Comparison of ENCODE assay signal across 9 cellular contexts in the genomic region with DNA sequence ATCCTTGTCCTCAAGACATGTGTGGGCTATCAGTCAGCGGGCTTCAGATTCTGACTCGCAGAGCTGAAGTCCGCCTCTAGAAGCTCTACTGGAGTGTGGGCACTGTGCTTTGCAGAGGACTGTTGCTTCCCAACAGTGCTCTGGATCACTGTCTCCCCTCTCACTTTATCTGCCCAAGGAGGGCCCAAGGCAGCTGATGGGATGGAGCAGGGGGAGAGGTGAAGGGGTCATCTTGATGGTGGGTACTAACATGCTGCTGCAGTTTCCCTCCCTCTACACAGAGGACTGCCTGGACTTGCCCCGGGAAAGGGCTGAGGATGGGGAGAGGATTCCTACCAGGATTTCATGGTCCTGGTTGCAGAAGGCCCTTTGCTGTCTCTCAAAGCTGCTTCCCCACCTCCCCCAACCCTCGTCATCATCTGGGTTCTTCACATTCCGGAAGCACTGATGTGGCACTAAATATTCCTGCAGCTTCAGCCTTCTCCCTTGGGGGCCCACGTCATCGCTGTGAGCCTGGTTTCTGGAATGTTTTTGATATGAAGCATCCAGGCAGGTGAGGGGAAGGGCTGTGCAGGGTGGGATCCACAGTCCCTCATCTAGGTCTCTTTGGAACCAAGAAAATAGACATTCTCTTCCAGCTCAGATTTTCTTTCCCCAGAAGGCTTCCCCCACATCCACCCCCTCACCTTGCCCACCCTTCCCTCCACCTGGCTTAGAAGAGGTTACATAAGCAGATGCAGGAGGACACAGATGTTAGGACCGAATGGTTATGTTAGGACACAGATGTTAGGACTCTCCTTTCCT. TPM values are rescaled to one million over a fixed set of nuclear protein-coding genes. Genes with fewer than 3 reads are reported as not detected.
DNase-seq lines count a peak whose midpoint lies in the region; ATAC-seq and TF ChIP-seq lines count a peak whose summit lies in the region.
"Had no signal": no experiment of that assay in that cellular context is flagged by ENCODE, and none has a peak within 500 bp of the region (broad histone marks: within the 10 kb centered on the region; RNA-seq: fewer than 3 reads in every experiment).

No MANE protein-coding gene starts in this region.

- WGBS in SK-N-SH (ENCODE audit: low lambda C conversion rate) = 26% methylated on average over 9 of the region's 9 CpGs

- POLR2A ChIA-PET in SK-N-SH (lab: Yijun Ruan, JAX) = no interaction called here

- H3K36me3 ChIP-seq in SK-N-SH (replicated peaks in 1 of 2; ENCODE audit: control insufficient read depth in 1 of 2, insufficient read depth in 2 of 2, low read length in 1 of 2) = peaks cover 6% of the 10 kb centered on the region in 2 experiments

- H3K27me3 Mint-ChIP-seq in glutamatergic neuron (ENCODE audit: unreplicated experiment) (peaks cover 8% of the 10 kb centered on the region), CD14-positive monocyte (ENCODE audit: low read depth in 3 of 3) (peaks cover 3 to 5% (median 5%) of the 10 kb centered on the region in 3 donors)

- peaks cover 2% of the 10 kb centered on the region for H3K9me3 Mint-ChIP-seq in glutamatergic neuron (ENCODE audit: unreplicated experiment)
- no peaks in the 10 kb centered on the region for H3K9me3 Mint-ChIP-seq in CD14-positive monocyte
- H3K9me3 Mint-ChIP-seq: T-helper 2 cell treated with Interferon-gamma antibody and Interleukin-4, amounts not matched to agents 5 μg/mL and 100 μg/mL, for 36 hours had no signal

- no peak overlapping the region for H3K27ac Mint-ChIP-seq in glutamatergic neuron (ENCODE audit: unreplicated experiment)
- H3K27ac Mint-ChIP-seq in CD14-positive monocyte = peak overlapping the region in 1 of 7 donors; percentile 10
- H3K27ac Mint-ChIP-seq: T-helper 2 cell treated with Interferon-gamma antibody and Interleukin-4, amounts not matched to agents 5 μg/mL and 100 μg/mL, for 36 hours had no signal

- TF ChIP-seq EP300 in SK-N-SH (IDR thresholded peaks at IDR 0.05; ENCODE audit: borderline replicate concordance in 1 of 2, low read depth in 1 of 2, low read length in 1 of 2) = peak in 1 of 2 experiments; percentile 96; a peak in 2 of 4 replicates

- H3K4me1 Mint-ChIP-seq in glutamatergic neuron (ENCODE audit: low read depth, unreplicated experiment) (peaks cover 42% of the 10 kb centered on the region), CD14-positive monocyte (peaks cover 34% of the 10 kb centered on the region)

- TF ChIP-seq RAD21 in SK-N-SH (IDR thresholded peaks at IDR 0.05; ENCODE audit: low read length) = no peak

- H3K4me2 ChIP-seq in SK-N-SH = peak overlapping the region; percentile 57

- H3K4me3 Mint-ChIP-seq in glutamatergic neuron (ENCODE audit: unreplicated experiment) (no peak overlapping the region), CD14-positive monocyte (no peak overlapping the region)
- H3K4me3 Mint-ChIP-seq: T-helper 2 cell treated with Interferon-gamma antibody and Interleukin-4, amounts not matched to agents 5 μg/mL and 100 μg/mL, for 36 hours had no signal

- CTCF ChIA-PET in SK-N-SH (lab: Yijun Ruan, JAX) = interaction anchor here (1.3 to 46.8 kb wide), 4 partner anchors 26 to 56 kb away, joined by 4 to 1368 read pairs (median 5); no protein-coding TSS in a partner anchor

- H4K20me1 ChIP-seq in SK-N-SH (ENCODE audit: insufficient read depth) = no peaks in the 10 kb centered on the region

- no peaks in the 10 kb centered on the region for H3K27me3 ChIP-seq in SK-N-SH (ENCODE audit: insufficient read depth)

- H3K9me3 ChIP-seq in SK-N-SH = no peaks in the 10 kb centered on the region

- H3F3A ChIP-seq in SK-N-SH (replicated peaks; ENCODE audit: insufficient read depth) = peaks cover 55% of the 10 kb centered on the region

- H2AFZ ChIP-seq in SK-N-SH (ENCODE audit: low read depth) = no peak overlapping the region; the same call in 1 of the 2 replicates

- peaks cover 9% of the 10 kb centered on the region; the same call in 1 of the 2 replicates for H3K79me2 ChIP-seq in SK-N-SH (ENCODE audit: insufficient read depth)

- H3K27ac ChIP-seq in SK-N-SH (ENCODE audit: low read depth in 2 of 2, low read length in 1 of 2) = peak overlapping the region; percentile 54 to 97

- DNase-seq in A172 (ENCODE audit: low spot score) (peak; percentile 99), H4 (ENCODE audit: low spot score) (peak; percentile 90), SK-N-SH (no peak), glutamatergic neuron (peak; percentile 67), CD14-positive monocyte (ENCODE audit: low spot score) (no peak), GM19240 (ENCODE audit: insufficient read length, low spot score) (no peak), superior temporal gyrus (ENCODE audit: extremely low spot score) (no peak)

- TF ChIP-seq CTCF in SK-N-SH (IDR thresholded peaks at IDR 0.05) = no peak
- TF ChIP-seq CTCF in glutamatergic neuron (IDR thresholded peaks at IDR 0.05; ENCODE audit: partially characterized antibody, unreplicated experiment) = no peak
- TF ChIP-seq CTCF in CD14-positive monocyte (IDR thresholded peaks at IDR 0.05) = no peak

- H3K36me3 Mint-ChIP-seq in glutamatergic neuron (ENCODE audit: unreplicated experiment) (no peaks in the 10 kb centered on the region), CD14-positive monocyte (peaks cover 17 to 26% of the 10 kb centered on the region in 2 donors)

- H3K9ac ChIP-seq in SK-N-SH = peak overlapping the region; percentile 68

- no peak for ATAC-seq in GM18867 (IDR thresholded peaks at IDR 0.05; ENCODE audit: unreplicated experiment)

- no peaks in the 10 kb centered on the region for H3K9me2 ChIP-seq in SK-N-SH

- peaks cover 4 to 63% of the 10 kb centered on the region in 2 experiments; a peak in 3 of 4 replicates for H3K4me1 ChIP-seq in SK-N-SH (ENCODE audit: control insufficient read depth in 1 of 2, insufficient read depth in 2 of 2, low read depth in 1 of 2, low read length in 1 of 2)

- intact Hi-C loops in CD14-positive monocyte (cut with micrococcal nuclease) = no loop called here

- H3K4me3 ChIP-seq in SK-N-SH (ENCODE audit: low read depth in 2 of 2, low read length in 1 of 2) = no peak overlapping the region

TF ChIP-seq in SK-N-SH, 30 proteins besides CTCF, POLR2A, EP300 and RAD21 (continues in another document):
- TF ChIP-seq FOXM1 (IDR thresholded peaks at IDR 0.05; ENCODE audit: low read depth) (no peak), CHD2 (IDR thresholded peaks at IDR 0.05; ENCODE audit: low read length, partially characterized antibody) (no peak), FOXJ3 (CRISPR knock-in tag; IDR thresholded peaks at IDR 0.05) (no peak), YY1 (IDR thresholded peaks at IDR 0.05; ENCODE audit: low read depth) (no peak), TCF12 (IDR thresholded peaks at IDR 0.05) (peak; percentile 94), FOSL2 (IDR thresholded peaks at IDR 0.05; ENCODE audit: borderline replicate concordance, low read depth) (peak; percentile 94), SIN3A (IDR thresholded peaks at IDR 0.05; ENCODE audit: borderline replicate concordance, low read depth, low read length) (peak; percentile 67; the same call in 1 of the 2 replicates)
- TF ChIP-seq, protein P1, sequence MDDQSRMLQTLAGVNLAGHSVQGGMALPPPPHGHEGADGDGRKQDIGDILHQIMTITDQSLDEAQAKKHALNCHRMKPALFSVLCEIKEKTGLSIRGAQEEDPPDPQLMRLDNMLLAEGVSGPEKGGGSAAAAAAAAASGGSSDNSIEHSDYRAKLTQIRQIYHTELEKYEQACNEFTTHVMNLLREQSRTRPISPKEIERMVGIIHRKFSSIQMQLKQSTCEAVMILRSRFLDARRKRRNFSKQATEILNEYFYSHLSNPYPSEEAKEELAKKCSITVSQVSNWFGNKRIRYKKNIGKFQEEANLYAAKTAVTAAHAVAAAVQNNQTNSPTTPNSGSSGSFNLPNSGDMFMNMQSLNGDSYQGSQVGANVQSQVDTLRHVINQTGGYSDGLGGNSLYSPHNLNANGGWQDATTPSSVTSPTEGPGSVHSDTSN (IDR thresholded peaks at IDR 0.05) = peak; percentile 86
- TF ChIP-seq, protein P2, sequence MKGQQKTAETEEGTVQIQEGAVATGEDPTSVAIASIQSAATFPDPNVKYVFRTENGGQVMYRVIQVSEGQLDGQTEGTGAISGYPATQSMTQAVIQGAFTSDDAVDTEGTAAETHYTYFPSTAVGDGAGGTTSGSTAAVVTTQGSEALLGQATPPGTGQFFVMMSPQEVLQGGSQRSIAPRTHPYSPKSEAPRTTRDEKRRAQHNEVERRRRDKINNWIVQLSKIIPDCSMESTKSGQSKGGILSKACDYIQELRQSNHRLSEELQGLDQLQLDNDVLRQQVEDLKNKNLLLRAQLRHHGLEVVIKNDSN (IDR thresholded peaks at IDR 0.05; ENCODE audit: borderline replicate concordance, low read depth) = no peak
- TF ChIP-seq, protein P3, sequence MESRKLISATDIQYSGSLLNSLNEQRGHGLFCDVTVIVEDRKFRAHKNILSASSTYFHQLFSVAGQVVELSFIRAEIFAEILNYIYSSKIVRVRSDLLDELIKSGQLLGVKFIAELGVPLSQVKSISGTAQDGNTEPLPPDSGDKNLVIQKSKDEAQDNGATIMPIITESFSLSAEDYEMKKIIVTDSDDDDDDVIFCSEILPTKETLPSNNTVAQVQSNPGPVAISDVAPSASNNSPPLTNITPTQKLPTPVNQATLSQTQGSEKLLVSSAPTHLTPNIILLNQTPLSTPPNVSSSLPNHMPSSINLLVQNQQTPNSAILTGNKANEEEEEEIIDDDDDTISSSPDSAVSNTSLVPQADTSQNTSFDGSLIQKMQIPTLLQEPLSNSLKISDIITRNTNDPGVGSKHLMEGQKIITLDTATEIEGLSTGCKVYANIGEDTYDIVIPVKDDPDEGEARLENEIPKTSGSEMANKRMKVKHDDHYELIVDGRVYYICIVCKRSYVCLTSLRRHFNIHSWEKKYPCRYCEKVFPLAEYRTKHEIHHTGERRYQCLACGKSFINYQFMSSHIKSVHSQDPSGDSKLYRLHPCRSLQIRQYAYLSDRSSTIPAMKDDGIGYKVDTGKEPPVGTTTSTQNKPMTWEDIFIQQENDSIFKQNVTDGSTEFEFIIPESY (IDR thresholded peaks at IDR 0.05; ENCODE audit: borderline replicate concordance, low read depth) = peak; percentile 49; the same call in 1 of the 2 replicates

RNA-seq across cellular contexts. Expression of a gene that starts 23.2 kb away (rescaled TPM):
- total RNA-seq in A172 (2014; rRNA removed; shearing (Covaris generic)) = 16.3 and 18.4 TPM in 2 replicates
- 0.92 and 1.0 TPM in 2 replicates for total RNA-seq in H4 (2014; rRNA removed; shearing (Covaris generic))
- polyA plus RNA-seq in SK-N-SH (2012; rRNA removed) = 6.8 and 11.1 TPM in 2 replicates
- 4.4 and 6.4 TPM in 2 replicates for polyA plus RNA-seq in SK-N-SH (2012; cell fraction: cytosol; rRNA removed)
- 13.2 and 14.3 TPM in 2 replicates for polyA plus RNA-seq in SK-N-SH (2012; cell fraction: nucleus; rRNA removed)
- total RNA-seq in glutamatergic neuron (ENCODE audit: unreplicated experiment) = 8.0 TPM
- polyA plus RNA-seq in CD14-positive monocyte = 10 to 100 TPM in 1 of 2 donors, 1 to 10 TPM in 1; 9.1 to 21.9 TPM

RNA-seq across cellular contexts. Expression of a gene that starts 58.3 kb away (rescaled TPM):
- not detected in 2 replicates for total RNA-seq in A172 (2014; rRNA removed; shearing (Covaris generic))
- total RNA-seq in H4 (2014; rRNA removed; shearing (Covaris generic)) = not detected in 2 replicates
- 0.02 and 0.03 TPM in 2 replicates for polyA plus RNA-seq in SK-N-SH (2012; rRNA removed)
- 0.01 and 0.09 TPM in 2 replicates for polyA plus RNA-seq in SK-N-SH (2012; cell fraction: cytosol; rRNA removed)
- polyA plus RNA-seq in SK-N-SH (2012; cell fraction: nucleus; rRNA removed) = 0.07 TPM in 1 of 2 replicates, not detected in the other
- total RNA-seq in glutamatergic neuron (ENCODE audit: unreplicated experiment) = 125 TPM
- polyA plus RNA-seq in CD14-positive monocyte = not detected

Comparison
In these comparisons a context has a peak if more than half of its experiments do, and no peak if none do; other contexts are left out.
1. DNase-seq: peak in A172 (single experiment), H4 (single experiment) and glutamatergic neuron (single experiment); none in SK-N-SH (single experiment), CD14-positive monocyte (single experiment), GM19240 (single experiment) and superior temporal gyrus (single experiment).
2. RNA of a gene that starts 58.3 kb away (total RNA-seq): 125 TPM in glutamatergic neuron (single experiment); not detected in A172 and not detected in H4; every median in the first group is over 100 times any median in the second.